Comparison of ENCODE assay signal across 8 cellular contexts in genomic region chr2:8677646-8678592, GRCh38. TPM values are rescaled to one million over a fixed set of nuclear protein-coding genes. Genes with fewer than 3 reads are reported as not detected.
A peak's percentile ranks its signal among the peaks of the same experiment; 100 is the strongest.
DNase-seq lines count a peak whose midpoint lies in the region; ATAC-seq and FAIRE-seq lines count a peak whose summit lies in the region.

No MANE protein-coding gene starts in this region.

- H3K4me3 ChIP-seq in iPS DF 6.9 (ENCODE audit: low read length): peak overlapping the region; percentile 22; the same call in 1 of the 2 replicates

- H3K27ac ChIP-seq in iPS DF 6.9 (ENCODE audit: low read length): no peak overlapping the region

- DNase-seq in COLO668 (lab: John Stamatoyannopoulos, UW; ENCODE audit: unreplicated experiment) (peak; percentile 69), LHCN-M2 (ENCODE audit: low read depth) (peak; percentile 56), RCC 7860 (ENCODE audit: low spot score) (peak; percentile 44), astrocyte of the hippocampus (ENCODE audit: low read depth, low spot score) (peak; percentile 87), iPS DF 6.9 (ENCODE audit: low read depth, low spot score) (no peak), retina (peak; percentile 90)

- WGBS in iPS DF 6.9 (ENCODE audit: insufficient coverage, insufficient read length): no CpG with 5 or more reads among the region's 41 CpGs

- H3K36me3 ChIP-seq in iPS DF 6.9 (ENCODE audit: control insufficient read depth, insufficient read depth, low read length): no peaks in the 10 kb centered on the region

- no peaks in the 10 kb centered on the region for H3K9me3 ChIP-seq in iPS DF 6.9 (ENCODE audit: control insufficient read depth, insufficient read depth, low read length)

- FAIRE-seq in RCC 7860 (lab: Jason Lieb, UNC): no peak

- ATAC-seq in HG02870 (IDR thresholded peaks at IDR 0.05; ENCODE audit: unreplicated experiment) (no peak), HG03520 (IDR thresholded peaks at IDR 0.05; ENCODE audit: unreplicated experiment) (no peak)

- H3K4me1 ChIP-seq in iPS DF 6.9 (ENCODE audit: control insufficient read depth, insufficient read depth, low read length): peaks cover 8% of the 10 kb centered on the region; the same call in 1 of the 2 replicates

- peaks cover 27% of the 10 kb centered on the region for H3K27me3 ChIP-seq in iPS DF 6.9 (ENCODE audit: control insufficient read depth, insufficient read depth, low read length)

RNA-seq across cellular contexts. Expression of gene ID2, which starts 3.9 kb away (rescaled TPM):
- total RNA-seq in LHCN-M2 (2014; rRNA removed): 240 and 390 TPM in 2 replicates
- 114 TPM for polyA plus RNA-seq in LHCN-M2 (2012)
